In genomic region chr22:19058713-19059451, GRCh38 we compare ENCODE assay signal across 13 cellular contexts.
A peak's percentile ranks its signal among the peaks of the same experiment; 100 is the strongest.
DNase-seq lines count a peak whose midpoint lies in the region; ATAC-seq and TF ChIP-seq lines count a peak whose summit lies in the region.
"Had no signal": no experiment of that assay in that cellular context is flagged by ENCODE, and none has a peak within 500 bp of the region (broad histone marks: within the 10 kb centered on the region; RNA-seq: fewer than 3 reads in every experiment).

No MANE protein-coding gene starts in this region.

- peak; percentile 49 for DNase-seq in activated CD8-positive, alpha-beta memory T cell treated with anti-CD3 and anti-CD28 coated beads for 24 hours
- no peak for DNase-seq in activated CD8-positive, alpha-beta memory T cell treated with anti-CD3 and anti-CD28 coated beads, Interleukin-2, amount 50 U/mL, for 4 hours
- peak; percentile 23 for DNase-seq in NCI-H69 (lab: John Stamatoyannopoulos, UW)
- no peak for DNase-seq in epithelial cell of proximal tubule (ENCODE audit: low read depth)
- DNase-seq in stimulated activated naive CD8-positive, alpha-beta T cell treated with anti-CD3 and anti-CD28 coated beads, Interleukin-15, Interleukin-2, amounts not matched to agents 100 U/mL and 50 U/mL, for 24 hours: no peak
- DNase-seq in GF-D8 (lab: John Stamatoyannopoulos, UW): no peak
- no peak for DNase-seq in activated CD4-positive, alpha-beta T cell treated with anti-CD3 and anti-CD28 coated beads, Interleukin-2, amount 50 U/mL, for 4 hours
- no peak for DNase-seq in GDM1 (lab: John Stamatoyannopoulos, UW)
- DNase-seq: hippocampal formation; NCI-H1105 treated with DMSO at 0.1 percent for 48 hours; NK-92 treated with Interleukin-12 subunit alpha and Interleukin-12 subunit beta, amount 100 ng/mL, for 24 hours had no signal

- no peak overlapping the region for H3K4me3 ChIP-seq in epithelial cell of proximal tubule (ENCODE audit: low read depth, low read length)
- H3K4me3 ChIP-seq: cardiac muscle cell, SK-N-MC had no signal

- TF ChIP-seq CTCF in epithelial cell of proximal tubule (conservative IDR thresholded peaks at IDR 0.05; ENCODE audit: low read depth, low read length): peak; percentile 23

- peak; percentile 25 for ATAC-seq in stimulated activated naive CD8-positive, alpha-beta T cell treated with anti-CD3 and anti-CD28 coated beads, Interleukin-15, Interleukin-2, amounts not matched to agents 100 U/mL and 50 U/mL, for 24 hours

Comparison
In these comparisons a context has a peak if more than half of its experiments do, and no peak if none do; other contexts are left out.
1. DNase-seq: peak in activated CD8-positive, alpha-beta memory T cell treated with anti-CD3 and anti-CD28 coated beads for 24 hours (single experiment) and NCI-H69 (single experiment); none in activated CD8-positive, alpha-beta memory T cell treated with anti-CD3 and anti-CD28 coated beads, Interleukin-2, amount 50 U/mL, for 4 hours (single experiment), epithelial cell of proximal tubule (single experiment), stimulated activated naive CD8-positive, alpha-beta T cell treated with anti-CD3 and anti-CD28 coated beads, Interleukin-15, Interleukin-2, amounts not matched to agents 100 U/mL and 50 U/mL, for 24 hours (single experiment), GF-D8 (single experiment), activated CD4-positive, alpha-beta T cell treated with anti-CD3 and anti-CD28 coated beads, Interleukin-2, amount 50 U/mL, for 4 hours (0 of 2) and GDM1 (single experiment).